In genomic region chr16:29201296-29202024, GRCh38 we compare ENCODE assay signal across 1 cellular context.
TF ChIP-seq lines count a peak whose summit lies in the region.

No MANE protein-coding gene starts in this region.

TF ChIP-seq in HepG2, 621 proteins besides CTCF, POLR2A, EP300 and RAD21:
- TF ChIP-seq, protein P1, sequence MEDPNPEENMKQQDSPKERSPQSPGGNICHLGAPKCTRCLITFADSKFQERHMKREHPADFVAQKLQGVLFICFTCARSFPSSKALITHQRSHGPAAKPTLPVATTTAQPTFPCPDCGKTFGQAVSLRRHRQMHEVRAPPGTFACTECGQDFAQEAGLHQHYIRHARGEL (CRISPR knock-in tag; IDR thresholded peaks at IDR 0.05) = 0 out of 2 replicates have a peak, but pooled peaks have one; percentile 35
- TF ChIP-seq ZNF687 (CRISPR knock-in tag; IDR thresholded peaks at IDR 0.05) = peak; percentile 49
TF ChIP-seq in HepG2: peak in this region for 2; not testable (repeated sequence) for 619.
